Comparison of ENCODE assay signal across 1 cellular context in the genomic region with DNA sequence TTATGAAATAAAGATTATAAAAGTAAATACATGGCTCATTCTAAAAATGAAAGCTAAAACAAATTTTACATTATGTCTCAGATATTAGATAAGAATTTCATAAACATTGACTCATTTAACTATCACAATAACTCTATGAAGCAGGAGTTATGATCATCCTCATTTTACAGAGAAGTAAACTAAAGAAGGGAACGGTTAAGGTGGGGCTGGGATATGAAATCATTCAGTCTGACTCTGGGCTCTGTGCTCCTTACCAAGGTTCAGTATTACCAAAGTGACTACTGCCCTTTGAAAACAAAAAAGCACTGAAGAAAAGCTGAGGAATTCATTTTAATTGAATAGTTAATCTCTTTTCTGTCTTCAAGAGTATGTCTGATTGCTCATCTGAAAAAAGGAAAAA.
TF ChIP-seq lines count a peak whose summit lies in the region.

No MANE protein-coding gene starts in this region.

TF ChIP-seq in SK-N-SH, 30 proteins besides CTCF, POLR2A, EP300 and RAD21 (continued from another document):
- TF ChIP-seq MEF2A (IDR thresholded peaks at IDR 0.05; ENCODE audit: borderline replicate concordance, low read depth), result no peak
- TF ChIP-seq, protein P1, sequence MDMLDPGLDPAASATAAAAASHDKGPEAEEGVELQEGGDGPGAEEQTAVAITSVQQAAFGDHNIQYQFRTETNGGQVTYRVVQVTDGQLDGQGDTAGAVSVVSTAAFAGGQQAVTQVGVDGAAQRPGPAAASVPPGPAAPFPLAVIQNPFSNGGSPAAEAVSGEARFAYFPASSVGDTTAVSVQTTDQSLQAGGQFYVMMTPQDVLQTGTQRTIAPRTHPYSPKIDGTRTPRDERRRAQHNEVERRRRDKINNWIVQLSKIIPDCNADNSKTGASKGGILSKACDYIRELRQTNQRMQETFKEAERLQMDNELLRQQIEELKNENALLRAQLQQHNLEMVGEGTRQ (IDR thresholded peaks at IDR 0.05; ENCODE audit: borderline replicate concordance, low read depth, low read length), result no peak
- TF ChIP-seq, protein P2, sequence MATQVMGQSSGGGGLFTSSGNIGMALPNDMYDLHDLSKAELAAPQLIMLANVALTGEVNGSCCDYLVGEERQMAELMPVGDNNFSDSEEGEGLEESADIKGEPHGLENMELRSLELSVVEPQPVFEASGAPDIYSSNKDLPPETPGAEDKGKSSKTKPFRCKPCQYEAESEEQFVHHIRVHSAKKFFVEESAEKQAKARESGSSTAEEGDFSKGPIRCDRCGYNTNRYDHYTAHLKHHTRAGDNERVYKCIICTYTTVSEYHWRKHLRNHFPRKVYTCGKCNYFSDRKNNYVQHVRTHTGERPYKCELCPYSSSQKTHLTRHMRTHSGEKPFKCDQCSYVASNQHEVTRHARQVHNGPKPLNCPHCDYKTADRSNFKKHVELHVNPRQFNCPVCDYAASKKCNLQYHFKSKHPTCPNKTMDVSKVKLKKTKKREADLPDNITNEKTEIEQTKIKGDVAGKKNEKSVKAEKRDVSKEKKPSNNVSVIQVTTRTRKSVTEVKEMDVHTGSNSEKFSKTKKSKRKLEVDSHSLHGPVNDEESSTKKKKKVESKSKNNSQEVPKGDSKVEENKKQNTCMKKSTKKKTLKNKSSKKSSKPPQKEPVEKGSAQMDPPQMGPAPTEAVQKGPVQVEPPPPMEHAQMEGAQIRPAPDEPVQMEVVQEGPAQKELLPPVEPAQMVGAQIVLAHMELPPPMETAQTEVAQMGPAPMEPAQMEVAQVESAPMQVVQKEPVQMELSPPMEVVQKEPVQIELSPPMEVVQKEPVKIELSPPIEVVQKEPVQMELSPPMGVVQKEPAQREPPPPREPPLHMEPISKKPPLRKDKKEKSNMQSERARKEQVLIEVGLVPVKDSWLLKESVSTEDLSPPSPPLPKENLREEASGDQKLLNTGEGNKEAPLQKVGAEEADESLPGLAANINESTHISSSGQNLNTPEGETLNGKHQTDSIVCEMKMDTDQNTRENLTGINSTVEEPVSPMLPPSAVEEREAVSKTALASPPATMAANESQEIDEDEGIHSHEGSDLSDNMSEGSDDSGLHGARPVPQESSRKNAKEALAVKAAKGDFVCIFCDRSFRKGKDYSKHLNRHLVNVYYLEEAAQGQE (IDR thresholded peaks at IDR 0.05; ENCODE audit: low read depth, low read length), result no peak
